In the genomic region with DNA sequence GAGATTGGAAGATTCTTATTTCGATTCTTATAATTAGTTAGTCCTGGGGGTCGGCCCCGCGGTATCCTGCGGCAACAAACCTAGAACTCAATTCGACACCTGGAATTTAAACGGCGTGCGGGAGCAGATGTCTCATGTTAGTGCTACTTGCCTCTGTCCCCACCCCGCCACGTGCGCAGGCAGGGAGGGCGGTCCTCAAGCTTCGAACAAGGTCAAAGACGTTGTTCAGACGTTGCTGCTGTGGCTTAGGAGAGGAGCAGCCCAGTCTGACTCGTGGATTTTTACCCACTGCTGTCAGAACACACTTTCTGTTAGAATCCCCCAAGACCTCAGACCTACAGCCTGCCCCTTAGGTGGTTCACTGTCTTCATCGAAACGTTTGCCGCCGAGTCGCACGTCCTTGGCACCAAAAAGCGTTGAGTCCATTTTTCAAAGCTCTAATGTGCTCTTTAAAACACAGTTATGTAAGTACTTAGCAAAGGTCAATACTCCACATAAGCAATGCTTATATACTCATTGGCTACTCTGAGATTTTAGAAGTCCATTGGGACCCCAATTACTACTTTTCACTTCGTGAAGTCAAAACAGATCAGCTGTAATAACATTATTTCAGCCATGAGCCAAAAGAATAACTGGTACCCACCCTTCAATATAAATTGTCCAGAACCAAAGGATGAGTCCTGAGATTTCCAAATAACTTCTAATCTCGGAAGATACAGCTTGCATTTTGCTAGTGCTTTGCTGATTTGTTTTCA, we compare ENCODE assay signal across 1 cellular context.
TF ChIP-seq lines count a peak whose summit lies in the region.

No MANE protein-coding gene starts in this region.

TF ChIP-seq in HepG2, 621 proteins besides CTCF, POLR2A, EP300 and RAD21 (continued from another document and continues in another):
- TF ChIP-seq ZNF530 (CRISPR knock-in tag; IDR thresholded peaks at IDR 0.05; ENCODE audit: low read depth) (no peak), RFX3 (CRISPR knock-in tag; IDR thresholded peaks at IDR 0.05) (no peak; the same call in 1 of the 2 replicates), DNMT3B (CRISPR knock-in tag; conservative IDR thresholded peaks at IDR 0.05) (peak; percentile 48; the same call in 1 of the 2 replicates), SP5 (CRISPR knock-in tag; IDR thresholded peaks at IDR 0.05; ENCODE audit: borderline replicate concordance, low read depth) (peak; percentile 85), GZF1 (CRISPR knock-in tag; IDR thresholded peaks at IDR 0.05) (peak; percentile 81; the same call in 1 of the 2 replicates), GATA4 (IDR thresholded peaks at IDR 0.05; ENCODE audit: borderline replicate concordance, low read depth) (peak; percentile 71; the same call in 1 of the 2 replicates), KLF16 (CRISPR knock-in tag; IDR thresholded peaks at IDR 0.05) (no peak; a peak in 1 of 4 replicates), ZNF572 (CRISPR knock-in tag; IDR thresholded peaks at IDR 0.05) (no peak), RBFOX2 (IDR thresholded peaks at IDR 0.05; ENCODE audit: low read depth, low read length) (peak; percentile 79), LRRFIP1 (CRISPR knock-in tag; conservative IDR thresholded peaks at IDR 0.05) (peak; percentile 89; the same call in 1 of the 2 replicates), ARHGAP35 (CRISPR knock-in tag; IDR thresholded peaks at IDR 0.05; ENCODE audit: borderline replicate concordance) (peak; percentile 95), ZNF484 (CRISPR knock-in tag; IDR thresholded peaks at IDR 0.05; ENCODE audit: borderline replicate concordance, low read depth) (no peak), JUND (CRISPR knock-in tag; IDR thresholded peaks at IDR 0.05) (0 out of 2 replicates have a peak, but pooled peaks have one; percentile 54), KDM5B (CRISPR knock-in tag; IDR thresholded peaks at IDR 0.05; ENCODE audit: borderline replicate concordance) (peak; percentile 96; the same call in 1 of the 2 replicates), SMAD3 (CRISPR knock-in tag; IDR thresholded peaks at IDR 0.05) (peak; percentile 96), THRA (CRISPR knock-in tag; IDR thresholded peaks at IDR 0.05; ENCODE audit: borderline replicate concordance) (peak; percentile 61; the same call in 1 of the 2 replicates), ZNF224 (CRISPR knock-in tag; IDR thresholded peaks at IDR 0.05) (no peak), IRX3 (CRISPR knock-in tag; IDR thresholded peaks at IDR 0.05; ENCODE audit: borderline replicate concordance, low read depth) (peak; percentile 16; the same call in 1 of the 2 replicates), THAP9 (CRISPR knock-in tag; IDR thresholded peaks at IDR 0.05; ENCODE audit: borderline replicate concordance) (no peak), ZNF383 (CRISPR knock-in tag; IDR thresholded peaks at IDR 0.05; ENCODE audit: borderline replicate concordance) (no peak), ZNF282 (IDR thresholded peaks at IDR 0.05; ENCODE audit: partially characterized antibody) (no peak), ZNF670 (CRISPR knock-in tag; IDR thresholded peaks at IDR 0.05; ENCODE audit: borderline replicate concordance) (peak; percentile 24), CREB3 (CRISPR knock-in tag; IDR thresholded peaks at IDR 0.05) (no peak), ZNF510 (CRISPR knock-in tag; IDR thresholded peaks at IDR 0.05; ENCODE audit: low read depth) (no peak)
- TF ChIP-seq, protein P1, sequence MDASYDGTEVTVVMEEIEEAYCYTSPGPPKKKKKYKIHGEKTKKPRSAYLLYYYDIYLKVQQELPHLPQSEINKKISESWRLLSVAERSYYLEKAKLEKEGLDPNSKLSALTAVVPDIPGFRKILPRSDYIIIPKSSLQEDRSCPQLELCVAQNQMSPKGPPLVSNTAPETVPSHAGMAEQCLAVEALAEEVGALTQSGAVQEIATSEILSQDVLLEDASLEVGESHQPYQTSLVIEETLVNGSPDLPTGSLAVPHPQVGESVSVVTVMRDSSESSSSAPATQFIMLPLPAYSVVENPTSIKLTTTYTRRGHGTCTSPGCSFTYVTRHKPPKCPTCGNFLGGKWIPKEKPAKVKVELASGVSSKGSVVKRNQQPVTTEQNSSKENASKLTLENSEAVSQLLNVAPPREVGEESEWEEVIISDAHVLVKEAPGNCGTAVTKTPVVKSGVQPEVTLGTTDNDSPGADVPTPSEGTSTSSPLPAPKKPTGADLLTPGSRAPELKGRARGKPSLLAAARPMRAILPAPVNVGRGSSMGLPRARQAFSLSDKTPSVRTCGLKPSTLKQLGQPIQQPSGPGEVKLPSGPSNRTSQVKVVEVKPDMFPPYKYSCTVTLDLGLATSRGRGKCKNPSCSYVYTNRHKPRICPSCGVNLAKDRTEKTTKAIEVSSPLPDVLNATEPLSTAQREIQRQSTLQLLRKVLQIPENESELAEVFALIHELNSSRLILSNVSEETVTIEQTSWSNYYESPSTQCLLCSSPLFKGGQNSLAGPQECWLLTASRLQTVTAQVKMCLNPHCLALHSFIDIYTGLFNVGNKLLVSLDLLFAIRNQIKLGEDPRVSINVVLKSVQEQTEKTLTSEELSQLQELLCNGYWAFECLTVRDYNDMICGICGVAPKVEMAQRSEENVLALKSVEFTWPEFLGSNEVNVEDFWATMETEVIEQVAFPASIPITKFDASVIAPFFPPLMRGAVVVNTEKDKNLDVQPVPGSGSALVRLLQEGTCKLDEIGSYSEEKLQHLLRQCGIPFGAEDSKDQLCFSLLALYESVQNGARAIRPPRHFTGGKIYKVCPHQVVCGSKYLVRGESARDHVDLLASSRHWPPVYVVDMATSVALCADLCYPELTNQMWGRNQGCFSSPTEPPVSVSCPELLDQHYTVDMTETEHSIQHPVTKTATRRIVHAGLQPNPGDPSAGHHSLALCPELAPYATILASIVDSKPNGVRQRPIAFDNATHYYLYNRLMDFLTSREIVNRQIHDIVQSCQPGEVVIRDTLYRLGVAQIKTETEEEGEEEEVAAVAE (CRISPR knock-in tag; IDR thresholded peaks at IDR 0.05; ENCODE audit: borderline replicate concordance) = peak; percentile 38
- TF ChIP-seq, protein P2, sequence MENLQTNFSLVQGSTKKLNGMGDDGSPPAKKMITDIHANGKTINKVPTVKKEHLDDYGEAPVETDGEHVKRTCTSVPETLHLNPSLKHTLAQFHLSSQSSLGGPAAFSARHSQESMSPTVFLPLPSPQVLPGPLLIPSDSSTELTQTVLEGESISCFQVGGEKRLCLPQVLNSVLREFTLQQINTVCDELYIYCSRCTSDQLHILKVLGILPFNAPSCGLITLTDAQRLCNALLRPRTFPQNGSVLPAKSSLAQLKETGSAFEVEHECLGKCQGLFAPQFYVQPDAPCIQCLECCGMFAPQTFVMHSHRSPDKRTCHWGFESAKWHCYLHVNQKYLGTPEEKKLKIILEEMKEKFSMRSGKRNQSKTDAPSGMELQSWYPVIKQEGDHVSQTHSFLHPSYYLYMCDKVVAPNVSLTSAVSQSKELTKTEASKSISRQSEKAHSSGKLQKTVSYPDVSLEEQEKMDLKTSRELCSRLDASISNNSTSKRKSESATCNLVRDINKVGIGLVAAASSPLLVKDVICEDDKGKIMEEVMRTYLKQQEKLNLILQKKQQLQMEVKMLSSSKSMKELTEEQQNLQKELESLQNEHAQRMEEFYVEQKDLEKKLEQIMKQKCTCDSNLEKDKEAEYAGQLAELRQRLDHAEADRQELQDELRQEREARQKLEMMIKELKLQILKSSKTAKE (CRISPR knock-in tag; IDR thresholded peaks at IDR 0.05; ENCODE audit: borderline replicate concordance) = peak; percentile 61; the same call in 1 of the 2 replicates
- TF ChIP-seq, protein P3, sequence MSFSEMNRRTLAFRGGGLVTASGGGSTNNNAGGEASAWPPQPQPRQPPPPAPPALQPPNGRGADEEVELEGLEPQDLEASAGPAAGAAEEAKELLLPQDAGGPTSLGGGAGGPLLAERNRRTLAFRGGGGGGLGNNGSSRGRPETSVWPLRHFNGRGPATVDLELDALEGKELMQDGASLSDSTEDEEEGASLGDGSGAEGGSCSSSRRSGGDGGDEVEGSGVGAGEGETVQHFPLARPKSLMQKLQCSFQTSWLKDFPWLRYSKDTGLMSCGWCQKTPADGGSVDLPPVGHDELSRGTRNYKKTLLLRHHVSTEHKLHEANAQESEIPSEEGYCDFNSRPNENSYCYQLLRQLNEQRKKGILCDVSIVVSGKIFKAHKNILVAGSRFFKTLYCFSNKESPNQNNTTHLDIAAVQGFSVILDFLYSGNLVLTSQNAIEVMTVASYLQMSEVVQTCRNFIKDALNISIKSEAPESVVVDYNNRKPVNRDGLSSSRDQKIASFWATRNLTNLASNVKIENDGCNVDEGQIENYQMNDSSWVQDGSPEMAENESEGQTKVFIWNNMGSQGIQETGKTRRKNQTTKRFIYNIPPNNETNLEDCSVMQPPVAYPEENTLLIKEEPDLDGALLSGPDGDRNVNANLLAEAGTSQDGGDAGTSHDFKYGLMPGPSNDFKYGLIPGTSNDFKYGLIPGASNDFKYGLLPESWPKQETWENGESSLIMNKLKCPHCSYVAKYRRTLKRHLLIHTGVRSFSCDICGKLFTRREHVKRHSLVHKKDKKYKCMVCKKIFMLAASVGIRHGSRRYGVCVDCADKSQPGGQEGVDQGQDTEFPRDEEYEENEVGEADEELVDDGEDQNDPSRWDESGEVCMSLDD (CRISPR knock-in tag; IDR thresholded peaks at IDR 0.05; ENCODE audit: borderline replicate concordance) = no peak
- TF ChIP-seq, protein P4, sequence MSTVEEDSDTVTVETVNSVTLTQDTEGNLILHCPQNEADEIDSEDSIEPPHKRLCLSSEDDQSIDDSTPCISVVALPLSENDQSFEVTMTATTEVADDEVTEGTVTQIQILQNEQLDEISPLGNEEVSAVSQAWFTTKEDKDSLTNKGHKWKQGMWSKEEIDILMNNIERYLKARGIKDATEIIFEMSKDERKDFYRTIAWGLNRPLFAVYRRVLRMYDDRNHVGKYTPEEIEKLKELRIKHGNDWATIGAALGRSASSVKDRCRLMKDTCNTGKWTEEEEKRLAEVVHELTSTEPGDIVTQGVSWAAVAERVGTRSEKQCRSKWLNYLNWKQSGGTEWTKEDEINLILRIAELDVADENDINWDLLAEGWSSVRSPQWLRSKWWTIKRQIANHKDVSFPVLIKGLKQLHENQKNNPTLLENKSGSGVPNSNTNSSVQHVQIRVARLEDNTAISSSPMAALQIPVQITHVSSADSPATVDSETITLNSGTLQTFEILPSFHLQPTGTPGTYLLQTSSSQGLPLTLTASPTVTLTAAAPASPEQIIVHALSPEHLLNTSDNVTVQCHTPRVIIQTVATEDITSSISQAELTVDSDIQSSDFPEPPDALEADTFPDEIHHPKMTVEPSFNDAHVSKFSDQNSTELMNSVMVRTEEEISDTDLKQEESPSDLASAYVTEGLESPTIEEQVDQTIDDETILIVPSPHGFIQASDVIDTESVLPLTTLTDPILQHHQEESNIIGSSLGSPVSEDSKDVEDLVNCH (CRISPR knock-in tag; IDR thresholded peaks at IDR 0.05) = no peak; the same call in 1 of the 2 replicates
